In the genomic region with DNA sequence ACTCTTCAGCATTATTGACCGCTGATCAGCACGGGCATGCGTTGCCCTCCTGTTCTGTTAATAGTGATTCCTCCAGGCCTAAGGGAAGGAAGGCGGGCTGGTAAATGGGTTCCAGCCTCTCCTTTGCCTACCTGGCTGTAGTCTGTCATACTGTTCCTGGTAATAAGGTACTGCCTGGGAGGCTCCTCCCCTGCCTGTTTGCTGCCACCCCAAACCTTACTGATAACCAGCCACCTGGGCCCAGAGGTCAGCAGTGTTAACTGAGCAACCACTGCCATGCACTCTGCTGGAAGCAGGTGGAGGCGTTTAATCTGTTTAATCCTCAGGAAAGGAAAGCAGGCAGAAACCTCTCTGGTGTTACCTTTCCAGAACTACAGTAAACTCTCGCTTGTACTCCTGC, we compare ENCODE assay signal across 16 cellular contexts. TPM values are rescaled to one million over a fixed set of nuclear protein-coding genes. Genes with fewer than 3 reads are reported as not detected.
A peak's percentile ranks its signal among the peaks of the same experiment; 100 is the strongest.
DNase-seq lines count a peak whose midpoint lies in the region; ATAC-seq and TF ChIP-seq lines count a peak whose summit lies in the region.
"Had no signal": no experiment of that assay in that cellular context is flagged by ENCODE, and none has a peak within 500 bp of the region (broad histone marks: within the 10 kb centered on the region; RNA-seq: fewer than 3 reads in every experiment).

No MANE protein-coding gene starts in this region.

- H3K36me3 ChIP-seq in colonic mucosa (no peaks in the 10 kb centered on the region), mesenchymal stem cell (ENCODE audit: control insufficient read depth in 1 of 2, insufficient read depth in 2 of 2, low read depth in 1 of 2, low read length in 2 of 2) (peaks cover 0 to 8% of the 10 kb centered on the region in 2 experiments), stomach (peaks cover 0 to 19% (median 8%) of the 10 kb centered on the region in 4 donors)
- H3K36me3 ChIP-seq in effector memory CD4-positive, alpha-beta T cell (ENCODE audit: control insufficient read depth, insufficient read depth, low read length): peaks cover 20% of the 10 kb centered on the region

- ATAC-seq in HG02970 (IDR thresholded peaks at IDR 0.05; ENCODE audit: low FRiP score, unreplicated experiment): no peak
- ATAC-seq: naive thymus-derived CD8-positive, alpha-beta T cell had no signal

- no peak overlapping the region for H3K4me2 ChIP-seq in mesenchymal stem cell (ENCODE audit: low read length, poor library complexity, severe bottlenecking)
- H3K4me2 ChIP-seq: SK-N-SH had no signal

- H3K9me3 ChIP-seq in colonic mucosa (no peaks in the 10 kb centered on the region), mesenchymal stem cell (ENCODE audit: control insufficient read depth, low read length) (no peaks in the 10 kb centered on the region), stomach (no peaks in the 10 kb centered on the region)
- no peaks in the 10 kb centered on the region for H3K9me3 ChIP-seq in effector memory CD4-positive, alpha-beta T cell (ENCODE audit: control insufficient read depth, low read length)
- H3K9me3 ChIP-seq: SK-N-SH had no signal

- no peaks in the 10 kb centered on the region for H3K27me3 ChIP-seq in colonic mucosa
- H3K27me3 ChIP-seq in mesenchymal stem cell (ENCODE audit: control insufficient read depth in 1 of 2, insufficient read depth in 1 of 2, low read length in 2 of 2): no peaks in the 10 kb centered on the region
- no peaks in the 10 kb centered on the region for H3K27me3 ChIP-seq in stomach
- no peaks in the 10 kb centered on the region for H3K27me3 ChIP-seq in effector memory CD4-positive, alpha-beta T cell (replicated peaks; ENCODE audit: control insufficient read depth, insufficient read depth, low read length, poor library complexity, severe bottlenecking)

- no peak overlapping the region for H2BK5ac ChIP-seq in mesenchymal stem cell (ENCODE audit: low read depth, low read length, poor library complexity, severe bottlenecking)

- no peak overlapping the region for H4K91ac ChIP-seq in mesenchymal stem cell (ENCODE audit: low read length)

- no peak overlapping the region for H2BK15ac ChIP-seq in mesenchymal stem cell (ENCODE audit: low read depth, poor library complexity, severe bottlenecking)

- 0 out of 2 replicates have a peak overlapping the region, but pooled peaks have one; percentile 14 for H3K27ac ChIP-seq in RWPE1
- peak overlapping the region; percentile 59 for H3K27ac ChIP-seq in colonic mucosa
- no peak overlapping the region for H3K27ac ChIP-seq in mesenchymal stem cell (ENCODE audit: low read length, poor library complexity, severe bottlenecking)
- H3K27ac ChIP-seq in stomach: peak overlapping the region; percentile 71 to 84 (median 75)
- H3K27ac ChIP-seq in effector memory CD4-positive, alpha-beta T cell (ENCODE audit: insufficient read depth, low read length, poor library complexity, severe bottlenecking): no peak overlapping the region

- no peak overlapping the region for H2AFZ ChIP-seq in mesenchymal stem cell (ENCODE audit: low read depth, low read length)

- no peak for TF ChIP-seq EP300 in stomach (IDR thresholded peaks at IDR 0.05)

- no peak overlapping the region for H2BK12ac ChIP-seq in mesenchymal stem cell (ENCODE audit: low read length in 2 of 2)

- H3K4me1 ChIP-seq in colonic mucosa (peaks cover 7% of the 10 kb centered on the region), mesenchymal stem cell (ENCODE audit: control insufficient read depth, insufficient read depth, low read depth, low read length) (peaks cover 23% of the 10 kb centered on the region), stomach (peaks cover 11 to 50% (median 37%) of the 10 kb centered on the region in 4 donors)
- H3K4me1 ChIP-seq in effector memory CD4-positive, alpha-beta T cell (ENCODE audit: control insufficient read depth, insufficient read depth, low read length, poor library complexity, severe bottlenecking): no peaks in the 10 kb centered on the region

- DNase-seq in RWPE1 (ENCODE audit: low spot score) (no peak), colonic mucosa (peak; percentile 73), mesenchymal stem cell (no peak), stomach (peak; percentile 79), DMS79 treated with DMSO at 0.1 percent for 48 hours (lab: John Stamatoyannopoulos, UW) (no peak)
- no peak for DNase-seq in effector memory CD4-positive, alpha-beta T cell
- DNase-seq: activated CD8-positive, alpha-beta memory T cell treated with anti-CD3 and anti-CD28 coated beads, Interleukin-2, amount 50 U/mL, for 4 hours; activated gamma-delta T cell treated with Interleukin-2 at 50 U/mL for 16 hours; AML-193; KBM-7; naive thymus-derived CD8-positive, alpha-beta T cell; NCI-H2029 treated with DMSO at 0.1 percent for 48 hours; SK-N-SH; T1000 had no signal

- H3K4ac ChIP-seq in mesenchymal stem cell (ENCODE audit: low read depth in 1 of 2, low read length in 2 of 2): no peak overlapping the region

- H3K79me1 ChIP-seq in mesenchymal stem cell (replicated peaks; ENCODE audit: low read length, poor library complexity, severe bottlenecking): peaks cover 32% of the 10 kb centered on the region

- no peak overlapping the region for H3K18ac ChIP-seq in mesenchymal stem cell (ENCODE audit: low read depth in 1 of 2, low read length in 2 of 2)

- WGBS in mesenchymal stem cell: 97% methylated on average over 6 of the region's 6 CpGs
- 30 to 64% (median 44%) methylated on average over 6 of the region's 6 CpGs for WGBS in stomach, 5 donors

- no peak overlapping the region for H3K14ac ChIP-seq in mesenchymal stem cell (ENCODE audit: low read length in 2 of 2)

- CTCF ChIA-PET in RWPE1 (lab: Yijun Ruan, JAX): no interaction called here

- TF ChIP-seq CTCF in RWPE1 (conservative IDR thresholded peaks at IDR 0.05; ENCODE audit: low read depth) (no peak), colonic mucosa (IDR thresholded peaks at IDR 0.05) (no peak), stomach (IDR thresholded peaks at IDR 0.05) (no peak)

- H3K23ac ChIP-seq in mesenchymal stem cell (ENCODE audit: low read length in 2 of 2): no peak overlapping the region

- intact Hi-C loops in colonic mucosa (cut with DNase I) (no loop called here), stomach (cut with DNase I; ENCODE audit: low total_unique reads) (no loop called here)

- H3K4me3 ChIP-seq in colonic mucosa: no peak overlapping the region
- no peak overlapping the region for H3K4me3 ChIP-seq in mesenchymal stem cell (ENCODE audit: insufficient read depth in 1 of 2, low read depth in 1 of 2, low read length in 2 of 2)
- H3K4me3 ChIP-seq in stomach: no peak overlapping the region
- H3K4me3 ChIP-seq in effector memory CD4-positive, alpha-beta T cell (ENCODE audit: insufficient read depth, low read depth, low read length, poor library complexity, severe bottlenecking): no peak overlapping the region
- H3K4me3 ChIP-seq: lung had no signal

- H2BK120ac ChIP-seq in mesenchymal stem cell (ENCODE audit: low read depth, low read length): no peak overlapping the region

- H2AK5ac ChIP-seq in mesenchymal stem cell (ENCODE audit: low read length, severe bottlenecking): no peak overlapping the region

- TF ChIP-seq POLR2A in stomach (IDR thresholded peaks at IDR 0.05): no peak

- H3K9ac ChIP-seq in colonic mucosa (ENCODE audit: low read depth in 2 of 2, low read length in 2 of 2) (peak overlapping the region in 1 of 2 donors; percentile 70), mesenchymal stem cell (ENCODE audit: low read length) (no peak overlapping the region)
- H3K9ac ChIP-seq: SK-N-SH had no signal

- POLR2A ChIA-PET in RWPE1 (lab: Yijun Ruan, JAX; ENCODE audit: low non-redundant PET): no interaction called here

- H4K8ac ChIP-seq in mesenchymal stem cell (ENCODE audit: low read length): peak overlapping the region; percentile 33

RNA-seq across cellular contexts. Expression of a gene that starts 8.6 kb away (rescaled TPM):
- total RNA-seq in colonic mucosa (100 to 1,000 TPM; 154 to 180 TPM), stomach (100 to 1,000 TPM in 1 of 5 donors, 10 to 100 TPM in 3, 1 to 10 TPM in 1; 3.5 to 128 (median 20.5) TPM)
- 2.1 TPM for polyA plus RNA-seq in mesenchymal stem cell (2013, experiment 1 of 2)
- polyA plus RNA-seq in mesenchymal stem cell (2013, experiment 2 of 2): 2.0 TPM
- 10 to 100 TPM; 10.6 to 37.5 (median 20.6) TPM for polyA plus RNA-seq in stomach

Comparison
In these comparisons a context has a peak if more than half of its experiments do, and no peak if none do; other contexts are left out.
1. DNase-seq: peak in colonic mucosa (single experiment) and stomach (single experiment); none in RWPE1 (single experiment), mesenchymal stem cell (single experiment), DMS79 treated with DMSO at 0.1 percent for 48 hours (single experiment) and effector memory CD4-positive, alpha-beta T cell (0 of 3).
2. H3K27ac ChIP-seq: peak in RWPE1 (single experiment), colonic mucosa (single experiment) and stomach (5 of 5); none in mesenchymal stem cell (single experiment) and effector memory CD4-positive, alpha-beta T cell (single experiment).